Comparison of ENCODE assay signal across 8 cellular contexts in the genomic region with DNA sequence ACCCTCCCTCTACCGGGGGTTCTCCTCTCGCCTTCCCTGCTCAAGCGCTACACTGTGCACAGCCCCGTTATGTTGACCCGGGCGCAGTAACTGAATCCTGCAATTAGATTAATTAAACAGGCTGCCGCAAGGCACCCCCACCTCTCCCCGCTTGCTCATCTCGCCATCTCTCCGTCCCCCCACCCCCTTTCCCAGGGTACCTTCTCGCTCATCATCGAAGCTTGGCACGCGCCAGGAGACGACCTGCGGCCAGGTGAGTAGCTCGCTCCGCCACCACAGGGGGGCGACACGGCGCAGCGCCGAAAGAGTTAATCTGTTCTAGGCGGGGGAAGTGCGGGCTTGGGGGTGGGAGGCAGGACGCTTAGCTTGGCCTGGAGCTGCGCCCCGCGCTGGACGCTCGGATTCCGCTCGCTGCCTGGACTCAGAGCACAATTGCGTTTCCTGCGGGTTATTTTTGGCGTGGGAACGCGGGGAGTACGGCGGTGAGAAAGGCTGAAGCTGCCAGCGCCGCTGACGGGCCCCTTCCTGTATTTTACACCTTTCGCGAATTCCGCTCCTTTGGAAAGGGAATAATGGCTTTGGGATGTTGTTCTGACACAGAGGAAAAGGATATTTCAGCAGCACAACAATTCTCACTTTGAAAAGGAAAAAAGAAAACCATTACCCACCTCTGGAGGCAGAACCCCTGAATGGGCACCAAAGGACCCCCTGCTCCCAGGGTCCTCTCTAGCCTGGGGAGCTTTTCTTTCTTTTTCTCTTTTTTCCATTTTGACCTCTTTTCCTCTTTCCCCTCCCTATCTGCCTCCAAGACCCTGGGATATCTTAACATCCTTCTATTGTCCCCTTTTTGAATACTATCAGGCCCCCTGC. TPM values are rescaled to one million over a fixed set of nuclear protein-coding genes. Genes with fewer than 3 reads are reported as not detected.
DNase-seq lines count a peak whose midpoint lies in the region; ATAC-seq and TF ChIP-seq lines count a peak whose summit lies in the region.

No MANE protein-coding gene starts in this region.

- H3K4me1 Mint-ChIP-seq in CD4-positive, alpha-beta T cell (ENCODE audit: low read depth), result peaks cover 50% of the 10 kb centered on the region
- H3K4me1 Mint-ChIP-seq in WTC11, result peaks cover 25% of the 10 kb centered on the region
- H3K4me1 Mint-ChIP-seq in type B pancreatic cell (ENCODE audit: unreplicated experiment), result peaks cover 22% of the 10 kb centered on the region

- H3K27me3 Mint-ChIP-seq in CD4-positive, alpha-beta T cell, result peaks cover 70% of the 10 kb centered on the region
- H3K27me3 Mint-ChIP-seq in WTC11 (ENCODE audit: low read depth) (peaks cover 84% of the 10 kb centered on the region), type B pancreatic cell (peaks cover 72% of the 10 kb centered on the region)

- no peaks in the 10 kb centered on the region for H3K36me3 ChIP-seq in effector memory CD4-positive, alpha-beta T cell (ENCODE audit: control insufficient read depth, insufficient read depth, low read length)
- H3K36me3 ChIP-seq in mucosa of rectum (ENCODE audit: control insufficient read depth in 2 of 2, insufficient read depth in 2 of 2, low read length in 2 of 2), result peaks cover 0 to 13% of the 10 kb centered on the region in 2 donors

- intact Hi-C loops in CD4-positive, alpha-beta T cell (cut with DNase I, micrococcal nuclease), result no loop called here

- H3K4me3 Mint-ChIP-seq in CD4-positive, alpha-beta T cell, result peak overlapping the region; percentile 80
- H3K4me3 Mint-ChIP-seq in WTC11 (peak overlapping the region; percentile 80), type B pancreatic cell (peak overlapping the region; percentile 88)

- H3K4me1 ChIP-seq in effector memory CD4-positive, alpha-beta T cell (ENCODE audit: control insufficient read depth, insufficient read depth, low read length, poor library complexity, severe bottlenecking), result peaks cover 52% of the 10 kb centered on the region
- H3K4me1 ChIP-seq in mucosa of rectum (ENCODE audit: control insufficient read depth in 2 of 2, insufficient read depth in 2 of 2, low read length in 2 of 2), result peaks cover 66 to 68% of the 10 kb centered on the region in 2 donors

- TF ChIP-seq CTCF in CD4-positive, alpha-beta T cell (IDR thresholded peaks at IDR 0.05), result peak; percentile 38
- TF ChIP-seq CTCF in WTC11 (IDR thresholded peaks at IDR 0.05) (no peak), type B pancreatic cell (conservative IDR thresholded peaks at IDR 0.05) (peak; percentile 72)

- CTCF ChIA-PET in CD4-positive, alpha-beta T cell (lab: Charles Lee), result interaction anchor here (0.6 to 4.8 kb wide), 10 partner anchors 10 to 341 kb away, joined by 3 to 43 read pairs (median 5); a partner anchor contains a TSS
- CTCF ChIA-PET in WTC11 (lab: Charles Lee), result interaction anchor here (0.5 to 10.6 kb wide), 45 partner anchors 9 to 1148 kb away, joined by 3 to 203 read pairs (median 5); a partner anchor contains a TSS

- H3K27ac Mint-ChIP-seq in CD4-positive, alpha-beta T cell, result no peak overlapping the region
- H3K27ac Mint-ChIP-seq in WTC11 (no peak overlapping the region), type B pancreatic cell (peak overlapping the region; percentile 74)

- peaks cover 66% of the 10 kb centered on the region for H3K27me3 ChIP-seq in CD4-positive, alpha-beta T cell (ENCODE audit: control insufficient read depth, insufficient read depth, low read length)
- peaks cover 66% of the 10 kb centered on the region for H3K27me3 ChIP-seq in effector memory CD4-positive, alpha-beta T cell (replicated peaks; ENCODE audit: control insufficient read depth, insufficient read depth, low read length, poor library complexity, severe bottlenecking)
- peaks cover 11 to 19% of the 10 kb centered on the region in 2 donors for H3K27me3 ChIP-seq in mucosa of rectum (ENCODE audit: control insufficient read depth in 2 of 2, insufficient read depth in 2 of 2, low read length in 2 of 2)

- peak overlapping the region; percentile 60 to 77 for H3K9ac ChIP-seq in mucosa of rectum (ENCODE audit: low read depth in 1 of 2, low read length in 2 of 2)

- no peaks in the 10 kb centered on the region for H3K9me3 Mint-ChIP-seq in CD4-positive, alpha-beta T cell
- H3K9me3 Mint-ChIP-seq in WTC11 (no peaks in the 10 kb centered on the region), type B pancreatic cell (no peaks in the 10 kb centered on the region)

- H3K9me3 ChIP-seq in CD4-positive, alpha-beta T cell (ENCODE audit: control insufficient read depth, low read length), result no peaks in the 10 kb centered on the region
- no peaks in the 10 kb centered on the region for H3K9me3 ChIP-seq in effector memory CD4-positive, alpha-beta T cell (ENCODE audit: control insufficient read depth, low read length)
- no peaks in the 10 kb centered on the region for H3K9me3 ChIP-seq in mucosa of rectum (ENCODE audit: control insufficient read depth in 2 of 2, low read length in 2 of 2)

- H3K36me3 Mint-ChIP-seq in CD4-positive, alpha-beta T cell (ENCODE audit: low read depth), result no peaks in the 10 kb centered on the region
- H3K36me3 Mint-ChIP-seq in WTC11, result no peaks in the 10 kb centered on the region
- H3K36me3 Mint-ChIP-seq in type B pancreatic cell, result no peaks in the 10 kb centered on the region

- no peak overlapping the region for H3K27ac ChIP-seq in CD4-positive, alpha-beta T cell (ENCODE audit: low read depth, low read length)
- no peak overlapping the region for H3K27ac ChIP-seq in effector memory CD4-positive, alpha-beta T cell (ENCODE audit: insufficient read depth, low read length, poor library complexity, severe bottlenecking)
- H3K27ac ChIP-seq in mucosa of rectum (ENCODE audit: low read depth in 2 of 2, low read length in 2 of 2), result peak overlapping the region; percentile 91 to 92

- peak overlapping the region; percentile 28 for H3K4me3 ChIP-seq in effector memory CD4-positive, alpha-beta T cell (ENCODE audit: insufficient read depth, low read depth, low read length, poor library complexity, severe bottlenecking)
- peak overlapping the region; percentile 73 to 78 for H3K4me3 ChIP-seq in mucosa of rectum (ENCODE audit: low read length in 2 of 2)

- peak in 5 of 10 experiments; percentile 29 to 53 (median 36) for DNase-seq in CD4-positive, alpha-beta T cell
- DNase-seq in HuH-7.5 (ENCODE audit: low spot score), result peak; percentile 77
- DNase-seq in WTC11 (ENCODE audit: low spot score), result peak; percentile 89
- DNase-seq in effector memory CD4-positive, alpha-beta T cell, result no peak
- peak; percentile 74 for DNase-seq in type B pancreatic cell (ENCODE audit: extremely low spot score, unreplicated experiment)

- POLR2A ChIA-PET in CD4-positive, alpha-beta T cell (lab: Charles Lee), result interaction anchor here (1.0 to 5.9 kb wide), 4 partner anchors 11 to 27 kb away, joined by 3 to 49 read pairs (median 14); a partner anchor contains a TSS
- POLR2A ChIA-PET in WTC11 (lab: Charles Lee), result interaction anchor here (0.6 to 8.7 kb wide), 9 partner anchors 11 to 186 kb away, joined by 3 to 73 read pairs (median 6); a partner anchor contains a TSS

- peak; percentile 29 for ATAC-seq in CD4-positive, alpha-beta T cell (ENCODE audit: poor library complexity)
- peak; percentile 4 for ATAC-seq in WTC11
- ATAC-seq in GM21825 (IDR thresholded peaks at IDR 0.05; ENCODE audit: unreplicated experiment), result no peak
- no peak for ATAC-seq in HG02623 (IDR thresholded peaks at IDR 0.05; ENCODE audit: unreplicated experiment)

TF ChIP-seq in WTC11, 78 proteins besides CTCF, POLR2A, EP300 and RAD21 (continues in another document):
- TF ChIP-seq ZNF396 (CRISPR knock-in tag; IDR thresholded peaks at IDR 0.05; ENCODE audit: borderline replicate concordance) (no peak), ZNF671 (CRISPR knock-in tag; IDR thresholded peaks at IDR 0.05) (no peak)
- TF ChIP-seq, protein P1, sequence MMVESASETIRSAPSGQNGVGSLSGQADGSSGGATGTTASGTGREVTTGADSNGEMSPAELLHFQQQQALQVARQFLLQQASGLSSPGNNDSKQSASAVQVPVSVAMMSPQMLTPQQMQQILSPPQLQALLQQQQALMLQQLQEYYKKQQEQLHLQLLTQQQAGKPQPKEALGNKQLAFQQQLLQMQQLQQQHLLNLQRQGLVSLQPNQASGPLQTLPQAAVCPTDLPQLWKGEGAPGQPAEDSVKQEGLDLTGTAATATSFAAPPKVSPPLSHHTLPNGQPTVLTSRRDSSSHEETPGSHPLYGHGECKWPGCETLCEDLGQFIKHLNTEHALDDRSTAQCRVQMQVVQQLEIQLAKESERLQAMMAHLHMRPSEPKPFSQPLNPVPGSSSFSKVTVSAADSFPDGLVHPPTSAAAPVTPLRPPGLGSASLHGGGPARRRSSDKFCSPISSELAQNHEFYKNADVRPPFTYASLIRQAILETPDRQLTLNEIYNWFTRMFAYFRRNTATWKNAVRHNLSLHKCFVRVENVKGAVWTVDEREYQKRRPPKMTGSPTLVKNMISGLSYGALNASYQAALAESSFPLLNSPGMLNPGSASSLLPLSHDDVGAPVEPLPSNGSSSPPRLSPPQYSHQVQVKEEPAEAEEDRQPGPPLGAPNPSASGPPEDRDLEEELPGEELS (CRISPR knock-in tag; IDR thresholded peaks at IDR 0.05), result peak; percentile 75; the same call in 1 of the 2 replicates
- TF ChIP-seq, protein P2, sequence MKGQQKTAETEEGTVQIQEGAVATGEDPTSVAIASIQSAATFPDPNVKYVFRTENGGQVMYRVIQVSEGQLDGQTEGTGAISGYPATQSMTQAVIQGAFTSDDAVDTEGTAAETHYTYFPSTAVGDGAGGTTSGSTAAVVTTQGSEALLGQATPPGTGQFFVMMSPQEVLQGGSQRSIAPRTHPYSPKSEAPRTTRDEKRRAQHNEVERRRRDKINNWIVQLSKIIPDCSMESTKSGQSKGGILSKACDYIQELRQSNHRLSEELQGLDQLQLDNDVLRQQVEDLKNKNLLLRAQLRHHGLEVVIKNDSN (CRISPR knock-in tag; IDR thresholded peaks at IDR 0.05), result peak; percentile 52

RNA-seq across cellular contexts. Expression of a gene that starts 1.5 kb away (rescaled TPM):
- under 1 TPM; 0.11 to 0.14 TPM for total RNA-seq in CD4-positive, alpha-beta T cell
- total RNA-seq in WTC11 (2021) (0.94 to 1.6 TPM (median 1.1 TPM) in 3 replicates), type B pancreatic cell (ENCODE audit: low replicate concordance) (2.9 and 5.9 TPM in 2 replicates)

RNA-seq across cellular contexts. Expression of a gene that starts 22.6 kb away (rescaled TPM):
- total RNA-seq in CD4-positive, alpha-beta T cell, result under 1 TPM; 0.42 to 0.47 TPM
- total RNA-seq in WTC11 (2021), result 17.2 to 31.0 TPM (median 17.7 TPM) in 3 replicates
- total RNA-seq in type B pancreatic cell (ENCODE audit: low replicate concordance), result 7.8 and 12.9 TPM in 2 replicates

RNA-seq across cellular contexts. Expression of a gene that starts 36.4 kb away (rescaled TPM):
- total RNA-seq in CD4-positive, alpha-beta T cell, result 10 to 100 TPM; 20.8 to 21.7 TPM
- total RNA-seq in WTC11 (2021) (22.0 to 27.3 TPM (median 24.1 TPM) in 3 replicates), type B pancreatic cell (ENCODE audit: low replicate concordance) (25.6 and 37.2 TPM in 2 replicates)

RNA-seq across cellular contexts. Expression of a gene that starts 56.6 kb away (rescaled TPM):
- under 1 TPM; 0.36 TPM for total RNA-seq in CD4-positive, alpha-beta T cell
- total RNA-seq in WTC11 (2021), result 5.0 to 5.4 TPM (median 5.1 TPM) in 3 replicates
- 19.3 and 43.3 TPM in 2 replicates for total RNA-seq in type B pancreatic cell (ENCODE audit: low replicate concordance)

Comparison
In these comparisons a context has a peak if more than half of its experiments do, and no peak if none do; other contexts are left out.
1. ATAC-seq: peak in CD4-positive, alpha-beta T cell (single experiment) and WTC11 (single experiment); none in GM21825 (single experiment) and HG02623 (single experiment).
2. DNase-seq: peak in HuH-7.5 (single experiment), WTC11 (single experiment) and type B pancreatic cell (single experiment); none in effector memory CD4-positive, alpha-beta T cell (0 of 3).
3. H3K27ac ChIP-seq: peak in mucosa of rectum (2 of 2); none in CD4-positive, alpha-beta T cell (single experiment) and effector memory CD4-positive, alpha-beta T cell (single experiment).
4. Peak in every context shown above with its lines, with median percentiles within 50 percentile points of each other: H3K4me3 Mint-ChIP-seq.